Comparison of ENCODE assay signal across 1 cellular context in the genomic region with DNA sequence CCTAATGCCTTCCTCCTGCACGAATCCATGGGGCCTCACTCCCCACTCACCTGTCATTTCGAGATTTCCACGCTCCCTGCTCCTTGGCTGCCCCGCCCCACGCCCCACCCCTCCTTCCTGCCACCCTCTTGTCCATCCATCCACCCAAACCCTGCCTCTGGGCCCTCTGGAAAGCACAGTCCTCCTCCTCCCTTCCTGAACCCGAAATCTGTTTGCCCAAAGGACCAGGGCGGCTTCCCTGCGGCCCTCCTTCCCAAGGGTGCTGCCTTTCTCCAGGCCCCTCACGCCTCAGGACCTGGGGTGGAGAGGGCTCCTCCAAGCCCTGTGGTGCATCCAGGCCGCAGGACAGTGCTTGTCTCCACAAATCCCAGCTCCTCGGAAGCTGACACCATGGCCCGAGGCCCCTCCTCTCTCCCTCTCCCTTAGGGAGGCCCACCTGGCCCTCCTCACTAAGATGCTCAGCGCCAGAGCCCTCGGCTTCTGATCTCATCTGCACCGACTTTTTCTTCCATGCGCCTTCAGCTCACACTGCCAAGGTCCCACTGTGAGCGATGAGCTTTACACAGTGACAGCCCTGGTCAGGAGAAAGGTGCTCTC.
TF ChIP-seq lines count a peak whose summit lies in the region.

No MANE protein-coding gene starts in this region.

TF ChIP-seq in WTC11, 78 proteins besides CTCF, POLR2A, EP300 and RAD21 (continued from another document):
- TF ChIP-seq ZNF396 (CRISPR knock-in tag; IDR thresholded peaks at IDR 0.05; ENCODE audit: borderline replicate concordance) (no peak), FOXP1 (CRISPR knock-in tag; IDR thresholded peaks at IDR 0.05; ENCODE audit: borderline replicate concordance) (no peak), CBFB (CRISPR knock-in tag; IDR thresholded peaks at IDR 0.05; ENCODE audit: low read depth) (no peak), ZNF423 (CRISPR knock-in tag; IDR thresholded peaks at IDR 0.05) (no peak), PRRX2 (CRISPR knock-in tag; IDR thresholded peaks at IDR 0.05) (no peak), HMGXB4 (CRISPR knock-in tag; IDR thresholded peaks at IDR 0.05) (no peak), ZNF232 (CRISPR knock-in tag; IDR thresholded peaks at IDR 0.05) (no peak), NFE2L1 (CRISPR knock-in tag; IDR thresholded peaks at IDR 0.05) (no peak), CREM (CRISPR knock-in tag; IDR thresholded peaks at IDR 0.05) (no peak), PREB (CRISPR knock-in tag; IDR thresholded peaks at IDR 0.05; ENCODE audit: borderline replicate concordance) (no peak)
- TF ChIP-seq, protein P1, sequence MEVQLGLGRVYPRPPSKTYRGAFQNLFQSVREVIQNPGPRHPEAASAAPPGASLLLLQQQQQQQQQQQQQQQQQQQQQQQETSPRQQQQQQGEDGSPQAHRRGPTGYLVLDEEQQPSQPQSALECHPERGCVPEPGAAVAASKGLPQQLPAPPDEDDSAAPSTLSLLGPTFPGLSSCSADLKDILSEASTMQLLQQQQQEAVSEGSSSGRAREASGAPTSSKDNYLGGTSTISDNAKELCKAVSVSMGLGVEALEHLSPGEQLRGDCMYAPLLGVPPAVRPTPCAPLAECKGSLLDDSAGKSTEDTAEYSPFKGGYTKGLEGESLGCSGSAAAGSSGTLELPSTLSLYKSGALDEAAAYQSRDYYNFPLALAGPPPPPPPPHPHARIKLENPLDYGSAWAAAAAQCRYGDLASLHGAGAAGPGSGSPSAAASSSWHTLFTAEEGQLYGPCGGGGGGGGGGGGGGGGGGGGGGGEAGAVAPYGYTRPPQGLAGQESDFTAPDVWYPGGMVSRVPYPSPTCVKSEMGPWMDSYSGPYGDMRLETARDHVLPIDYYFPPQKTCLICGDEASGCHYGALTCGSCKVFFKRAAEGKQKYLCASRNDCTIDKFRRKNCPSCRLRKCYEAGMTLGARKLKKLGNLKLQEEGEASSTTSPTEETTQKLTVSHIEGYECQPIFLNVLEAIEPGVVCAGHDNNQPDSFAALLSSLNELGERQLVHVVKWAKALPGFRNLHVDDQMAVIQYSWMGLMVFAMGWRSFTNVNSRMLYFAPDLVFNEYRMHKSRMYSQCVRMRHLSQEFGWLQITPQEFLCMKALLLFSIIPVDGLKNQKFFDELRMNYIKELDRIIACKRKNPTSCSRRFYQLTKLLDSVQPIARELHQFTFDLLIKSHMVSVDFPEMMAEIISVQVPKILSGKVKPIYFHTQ (CRISPR knock-in tag; IDR thresholded peaks at IDR 0.05), result no peak
- TF ChIP-seq, protein P2, sequence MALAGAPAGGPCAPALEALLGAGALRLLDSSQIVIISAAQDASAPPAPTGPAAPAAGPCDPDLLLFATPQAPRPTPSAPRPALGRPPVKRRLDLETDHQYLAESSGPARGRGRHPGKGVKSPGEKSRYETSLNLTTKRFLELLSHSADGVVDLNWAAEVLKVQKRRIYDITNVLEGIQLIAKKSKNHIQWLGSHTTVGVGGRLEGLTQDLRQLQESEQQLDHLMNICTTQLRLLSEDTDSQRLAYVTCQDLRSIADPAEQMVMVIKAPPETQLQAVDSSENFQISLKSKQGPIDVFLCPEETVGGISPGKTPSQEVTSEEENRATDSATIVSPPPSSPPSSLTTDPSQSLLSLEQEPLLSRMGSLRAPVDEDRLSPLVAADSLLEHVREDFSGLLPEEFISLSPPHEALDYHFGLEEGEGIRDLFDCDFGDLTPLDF (CRISPR knock-in tag; IDR thresholded peaks at IDR 0.05), result no peak
TF ChIP-seq in WTC11: peak in this region for 0.
